Comparison of ENCODE assay signal across 1 cellular context in the genomic region with DNA sequence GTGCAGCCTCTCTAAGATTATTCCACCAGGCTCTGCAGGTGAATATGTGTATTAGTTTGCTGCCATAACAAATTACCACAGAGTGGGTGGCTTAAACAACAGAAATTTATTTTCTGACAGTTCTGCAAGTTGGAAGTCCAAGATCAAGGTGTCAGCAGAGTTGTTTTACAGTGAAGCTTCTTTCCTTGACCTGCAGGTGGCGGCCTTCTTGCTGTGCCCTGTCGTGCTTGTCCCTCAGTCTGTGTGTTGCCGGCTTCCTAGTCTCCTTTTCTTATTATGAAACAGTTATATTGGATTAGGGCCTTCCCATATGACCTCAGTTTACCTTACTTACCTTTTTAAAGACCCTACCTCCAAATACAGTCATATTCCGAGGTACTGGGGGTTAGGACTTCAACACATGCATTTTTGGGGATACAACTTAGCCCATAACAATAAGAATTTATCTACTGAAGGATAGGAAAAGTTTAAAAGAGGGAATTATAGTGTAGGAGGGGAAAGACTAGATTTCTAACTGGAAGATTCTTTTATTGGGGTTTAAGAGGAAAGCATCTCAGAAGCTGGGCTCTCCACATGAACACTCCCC.
TF ChIP-seq lines count a peak whose summit lies in the region.

No MANE protein-coding gene starts in this region.

TF ChIP-seq in GM23338, 12 proteins besides CTCF, POLR2A, EP300 and RAD21 (continued from another document):
- TF ChIP-seq REST (IDR thresholded peaks at IDR 0.05; ENCODE audit: unreplicated experiment): no peak
